In the genomic region with DNA sequence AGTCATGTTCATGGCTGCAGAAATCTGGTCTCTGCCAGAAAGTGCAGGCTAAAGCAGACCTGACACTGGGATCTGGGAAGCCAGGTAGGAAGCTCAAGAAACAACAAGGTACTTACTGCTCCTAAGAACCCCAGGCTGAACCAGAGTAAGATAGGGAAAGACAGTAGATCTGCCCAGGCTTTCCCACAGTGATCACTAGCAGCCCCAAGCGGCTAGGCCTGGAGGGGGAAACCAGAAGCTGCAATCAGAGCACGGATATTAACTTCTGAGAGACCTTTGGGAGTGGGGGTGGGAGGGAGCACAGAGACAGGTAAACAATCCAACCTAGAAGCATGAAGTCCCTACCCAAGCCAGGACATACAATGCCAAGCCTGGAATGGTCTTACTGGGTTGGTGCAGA, we compare ENCODE assay signal across 14 cellular contexts.
DNase-seq lines count a peak whose midpoint lies in the region; ATAC-seq and TF ChIP-seq lines count a peak whose summit lies in the region.
"Had no signal": no experiment of that assay in that cellular context is flagged by ENCODE, and none has a peak within 500 bp of the region (broad histone marks: within the 10 kb centered on the region; RNA-seq: fewer than 3 reads in every experiment).

No MANE protein-coding gene starts in this region.

- no peak for DNase-seq in CD8-positive, alpha-beta T cell
- DNase-seq in NCI-H69 (lab: John Stamatoyannopoulos, UW) (peak; percentile 31), fibroblast of villous mesenchyme (ENCODE audit: low read depth) (no peak), nephron progenitor cell (no peak), T-helper 17 cell (no peak), NOMO-1 treated with DMSO at 0.1 percent for 48 hours (lab: John Stamatoyannopoulos, UW; ENCODE audit: unreplicated experiment) (no peak), NCI-H1105 (lab: John Stamatoyannopoulos, UW) (no peak), MM.1S (no peak)
- DNase-seq: activated CD4-positive, alpha-beta T cell treated with anti-CD3 and anti-CD28 coated beads, Interleukin-2, amount 50 U/mL, for 4 hours; activated naive CD4-positive, alpha-beta T cell treated with Interleukin-2 at 50 U/mL for 16 hours; GF-D8; NCI-H1694 treated with DMSO at 0.1 percent for 48 hours; small intestine had no signal

- no peaks in the 10 kb centered on the region for H3K9me3 ChIP-seq in CD8-positive, alpha-beta T cell (ENCODE audit: low read length)
- H3K9me3 ChIP-seq in T-helper 17 cell (ENCODE audit: control insufficient read depth, low read length, poor library complexity, severe bottlenecking) = peaks cover 2% of the 10 kb centered on the region
- H3K9me3 ChIP-seq in MM.1S (replicated peaks; ENCODE audit: insufficient read depth, low read length) = no peaks in the 10 kb centered on the region

- H2AFZ ChIP-seq in MM.1S (ENCODE audit: low read length) = no peak overlapping the region

- H3K9me3 Mint-ChIP-seq in CD8-positive, alpha-beta T cell = no peaks in the 10 kb centered on the region
- no peaks in the 10 kb centered on the region for H3K9me3 Mint-ChIP-seq in nephron progenitor cell

- H3K9me2 ChIP-seq in MM.1S (replicated peaks; ENCODE audit: insufficient read depth, low read length) = no peaks in the 10 kb centered on the region

- peak overlapping the region; percentile 37 for H3K4me3 Mint-ChIP-seq in CD8-positive, alpha-beta T cell
- H3K4me3 Mint-ChIP-seq in nephron progenitor cell (peak overlapping the region; percentile 90), T-helper 17 cell (no peak overlapping the region)

- peaks cover 28% of the 10 kb centered on the region for H3K4me1 Mint-ChIP-seq in CD8-positive, alpha-beta T cell (ENCODE audit: low read depth)
- peaks cover 29% of the 10 kb centered on the region for H3K4me1 Mint-ChIP-seq in nephron progenitor cell
- peaks cover 18% of the 10 kb centered on the region for H3K4me1 Mint-ChIP-seq in T-helper 17 cell

- H3K27ac ChIP-seq in CD8-positive, alpha-beta T cell (ENCODE audit: low read depth, low read length) = no peak overlapping the region
- no peak overlapping the region for H3K27ac ChIP-seq in MM.1S (ENCODE audit: low read length)
- H3K27ac ChIP-seq: C4-2B had no signal

- ATAC-seq in CD8-positive, alpha-beta T cell = no peak
- ATAC-seq in T-helper 17 cell = no peak

- H3K4me2 ChIP-seq in MM.1S (ENCODE audit: low read depth, low read length) = no peak overlapping the region

- H4K20me1 ChIP-seq in MM.1S (ENCODE audit: insufficient read depth, low read length) = no peaks in the 10 kb centered on the region

- intact Hi-C loops in CD8-positive, alpha-beta T cell (cut with DNase I, micrococcal nuclease) = no loop called here

- no peaks in the 10 kb centered on the region for H3K36me3 ChIP-seq in CD8-positive, alpha-beta T cell (ENCODE audit: insufficient read depth, low read length)
- no peaks in the 10 kb centered on the region for H3K36me3 ChIP-seq in MM.1S (replicated peaks; ENCODE audit: insufficient read depth, low read length)

- peaks cover 35% of the 10 kb centered on the region for H3K4me1 ChIP-seq in CD8-positive, alpha-beta T cell (ENCODE audit: insufficient read depth, low read length)
- no peaks in the 10 kb centered on the region for H3K4me1 ChIP-seq in MM.1S (ENCODE audit: low read length)

- no peak overlapping the region for H3K4me3 ChIP-seq in CD8-positive, alpha-beta T cell (ENCODE audit: low read depth, low read length)
- peak overlapping the region; percentile 81 for H3K4me3 ChIP-seq in fibroblast of villous mesenchyme (ENCODE audit: low read depth, low read length)
- no peak overlapping the region for H3K4me3 ChIP-seq in MM.1S (ENCODE audit: low read length)

- H3K27ac Mint-ChIP-seq in CD8-positive, alpha-beta T cell = no peak overlapping the region
- H3K27ac Mint-ChIP-seq in nephron progenitor cell = no peak overlapping the region
- no peak overlapping the region for H3K27ac Mint-ChIP-seq in T-helper 17 cell

- H3K27me3 Mint-ChIP-seq in CD8-positive, alpha-beta T cell (ENCODE audit: low read depth) = peaks cover 64% of the 10 kb centered on the region
- peaks cover 44% of the 10 kb centered on the region for H3K27me3 Mint-ChIP-seq in nephron progenitor cell (ENCODE audit: low read depth, poor library complexity)
- peaks cover 63% of the 10 kb centered on the region for H3K27me3 Mint-ChIP-seq in T-helper 17 cell

- POLR2A ChIA-PET in CD8-positive, alpha-beta T cell (lab: Charles Lee) = no interaction called here

- no peaks in the 10 kb centered on the region for H3K36me3 Mint-ChIP-seq in CD8-positive, alpha-beta T cell
- H3K36me3 Mint-ChIP-seq in nephron progenitor cell (ENCODE audit: low read depth) (no peaks in the 10 kb centered on the region), T-helper 17 cell (ENCODE audit: low read depth) (peaks cover 10% of the 10 kb centered on the region)

- CTCF ChIA-PET in CD8-positive, alpha-beta T cell (lab: Charles Lee) = no interaction called here

- TF ChIP-seq CTCF in CD8-positive, alpha-beta T cell (IDR thresholded peaks at IDR 0.05) = no peak
- TF ChIP-seq CTCF in fibroblast of villous mesenchyme (IDR thresholded peaks at IDR 0.05; ENCODE audit: insufficient read depth, low read depth, low read length) = no peak
- no peak for TF ChIP-seq CTCF in nephron progenitor cell (IDR thresholded peaks at IDR 0.05)
- no peak for TF ChIP-seq CTCF in MM.1S (IDR thresholded peaks at IDR 0.05; ENCODE audit: low read length)

- H3F3A ChIP-seq in MM.1S (ENCODE audit: insufficient read depth, low read length) = peaks cover 7% of the 10 kb centered on the region

- H3K79me2 ChIP-seq in MM.1S (ENCODE audit: low read length) = no peaks in the 10 kb centered on the region

- H3K27me3 ChIP-seq in CD8-positive, alpha-beta T cell (ENCODE audit: insufficient read depth, low read length) = peaks cover 23% of the 10 kb centered on the region
- peaks cover 8% of the 10 kb centered on the region; the same call in 1 of the 2 replicates for H3K27me3 ChIP-seq in MM.1S (replicated peaks; ENCODE audit: insufficient read depth, low read length)

- no peak overlapping the region for H3K9ac ChIP-seq in MM.1S (ENCODE audit: low read length)
